In the genomic region with DNA sequence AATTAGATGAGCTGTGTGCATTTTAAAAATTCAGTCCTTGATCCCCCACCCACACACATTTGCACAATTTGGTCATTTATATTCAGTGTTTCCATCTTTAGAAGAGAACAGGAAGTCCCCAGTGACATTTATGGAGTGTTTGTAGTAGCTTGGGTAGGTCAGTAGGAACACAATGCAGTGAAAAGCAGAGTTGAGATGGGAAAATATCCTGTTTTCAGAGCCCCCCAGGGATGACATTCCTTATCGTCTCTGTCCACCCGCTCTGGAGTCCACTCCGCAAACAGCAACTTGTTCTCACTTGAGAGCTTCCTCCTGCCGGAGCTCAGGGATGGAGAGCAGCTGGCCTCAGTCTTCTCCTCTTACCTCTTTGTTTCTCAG, we compare ENCODE assay signal across 8 cellular contexts.
DNase-seq lines count a peak whose midpoint lies in the region; ATAC-seq and TF ChIP-seq lines count a peak whose summit lies in the region.

No MANE protein-coding gene starts in this region.

- no peak overlapping the region for H3K23ac ChIP-seq in mesenchymal stem cell (ENCODE audit: low read length in 2 of 2)

- H3K18ac ChIP-seq in mesenchymal stem cell (ENCODE audit: low read depth in 1 of 2, low read length in 2 of 2) = peak overlapping the region in 1 of 2 experiments; percentile 88

- peak overlapping the region; percentile 36 for H3K4me3 Mint-ChIP-seq in activated naive CD4-positive, alpha-beta T cell treated with anti-CD3 and anti-CD28 coated beads, Interleukin-2, amount 10 ng/mL, durations not matched to agents 7 days and 5 days

- peak overlapping the region; percentile 29 for H2AK5ac ChIP-seq in mesenchymal stem cell (ENCODE audit: low read length, severe bottlenecking)

- no peak overlapping the region for H2BK12ac ChIP-seq in mesenchymal stem cell (ENCODE audit: low read length in 2 of 2)

- intact Hi-C loops in body of pancreas (cut with DNase I) (no loop called here), uterus (cut with DNase I; ENCODE audit: low total_unique reads) (no loop called here)

- H4K8ac ChIP-seq in mesenchymal stem cell (ENCODE audit: low read length) = no peak overlapping the region

- no peaks in the 10 kb centered on the region for H3K9me3 Mint-ChIP-seq in activated naive CD4-positive, alpha-beta T cell treated with anti-CD3 and anti-CD28 coated beads, Interleukin-2, amount 10 ng/mL, durations not matched to agents 7 days and 5 days

- no peak for TF ChIP-seq POLR2A in body of pancreas (IDR thresholded peaks at IDR 0.05)
- no peak for TF ChIP-seq POLR2A in uterus (IDR thresholded peaks at IDR 0.05)

- H2BK5ac ChIP-seq in mesenchymal stem cell (ENCODE audit: low read depth, low read length, poor library complexity, severe bottlenecking) = no peak overlapping the region

- H3K79me1 ChIP-seq in mesenchymal stem cell (replicated peaks; ENCODE audit: low read length, poor library complexity, severe bottlenecking) = peaks cover 10% of the 10 kb centered on the region

- H2AFZ ChIP-seq in mesenchymal stem cell (ENCODE audit: low read depth, low read length) = no peak overlapping the region

- H3K14ac ChIP-seq in mesenchymal stem cell (ENCODE audit: low read length in 2 of 2) = no peak overlapping the region

- no peak for DNase-seq in activated naive CD4-positive, alpha-beta T cell treated with anti-CD3 and anti-CD28 coated beads, Interleukin-2, amount 10 ng/mL, durations not matched to agents 7 days and 5 days
- DNase-seq in activated naive CD4-positive, alpha-beta T cell treated with anti-CD3 and anti-CD28 coated beads, Interleukin-2, amount 50 U/mL, for 16 hours = no peak
- DNase-seq in body of pancreas (no peak), mesenchymal stem cell (peak; percentile 46), uterus (no peak), NCI-H526 treated with DMSO at 0.1 percent for 48 hours (lab: John Stamatoyannopoulos, UW) (no peak), hepatic stellate cell (ENCODE audit: low spot score) (no peak), caudate nucleus (lab: John Stamatoyannopoulos, UW) (no peak)

- peak overlapping the region; percentile 67 for H3K9ac ChIP-seq in mesenchymal stem cell (ENCODE audit: low read length)

- 64 to 86% methylated on average over 4 of the region's 4 CpGs for WGBS in body of pancreas, 2 donors
- WGBS in mesenchymal stem cell = 7% methylated on average over 4 of the region's 4 CpGs

- TF ChIP-seq CTCF in body of pancreas (IDR thresholded peaks at IDR 0.05) (no peak), uterus (IDR thresholded peaks at IDR 0.05) (no peak)

- H3K27me3 ChIP-seq in body of pancreas = no peaks in the 10 kb centered on the region
- no peaks in the 10 kb centered on the region for H3K27me3 ChIP-seq in mesenchymal stem cell (ENCODE audit: control insufficient read depth in 1 of 2, insufficient read depth in 1 of 2, low read length in 2 of 2)
- no peaks in the 10 kb centered on the region for H3K27me3 ChIP-seq in uterus

- H4K91ac ChIP-seq in mesenchymal stem cell (ENCODE audit: low read length) = peak overlapping the region; percentile 43

- H2BK120ac ChIP-seq in mesenchymal stem cell (ENCODE audit: low read depth, low read length) = peak overlapping the region; percentile 39

- H3K27ac ChIP-seq in body of pancreas (peak overlapping the region in 3 of 4 donors; percentile 46 to 68 (median 67)), mesenchymal stem cell (ENCODE audit: low read length, poor library complexity, severe bottlenecking) (peak overlapping the region; percentile 88), uterus (peak overlapping the region; percentile 82 to 93), caudate nucleus (ENCODE audit: low read depth, low read length) (no peak overlapping the region)

- peaks cover 61% of the 10 kb centered on the region for H3K4me1 ChIP-seq in body of pancreas
- H3K4me1 ChIP-seq in mesenchymal stem cell (ENCODE audit: control insufficient read depth, insufficient read depth, low read depth, low read length) = peaks cover 73% of the 10 kb centered on the region
- peaks cover 25 to 59% of the 10 kb centered on the region in 2 donors for H3K4me1 ChIP-seq in uterus

- peaks cover 77% of the 10 kb centered on the region for H3K36me3 Mint-ChIP-seq in activated naive CD4-positive, alpha-beta T cell treated with anti-CD3 and anti-CD28 coated beads, Interleukin-2, amount 10 ng/mL, durations not matched to agents 7 days and 5 days

- no peak overlapping the region for H3K4me2 ChIP-seq in mesenchymal stem cell (ENCODE audit: low read length, poor library complexity, severe bottlenecking)

- peak overlapping the region in 1 of 2 experiments; percentile 42 for H3K4ac ChIP-seq in mesenchymal stem cell (ENCODE audit: low read depth in 1 of 2, low read length in 2 of 2)

- no peaks in the 10 kb centered on the region for H3K27me3 Mint-ChIP-seq in activated naive CD4-positive, alpha-beta T cell treated with anti-CD3 and anti-CD28 coated beads, Interleukin-2, amount 10 ng/mL, durations not matched to agents 7 days and 5 days

- H3K9me3 ChIP-seq in body of pancreas (no peaks in the 10 kb centered on the region), mesenchymal stem cell (ENCODE audit: control insufficient read depth, low read length) (no peaks in the 10 kb centered on the region), uterus (no peaks in the 10 kb centered on the region)

- H3K4me1 Mint-ChIP-seq in activated naive CD4-positive, alpha-beta T cell treated with anti-CD3 and anti-CD28 coated beads, Interleukin-2, amount 10 ng/mL, durations not matched to agents 7 days and 5 days = peaks cover 97% of the 10 kb centered on the region

- H2BK15ac ChIP-seq in mesenchymal stem cell (ENCODE audit: low read depth, poor library complexity, severe bottlenecking) = no peak overlapping the region

- CTCF ChIA-PET in activated naive CD4-positive, alpha-beta T cell treated with anti-CD3 and anti-CD28 coated beads, Interleukin-2, amount 10 ng/mL, durations not matched to agents 7 days and 5 days (lab: Charles Lee) = interaction anchor here (1.0 to 3.1 kb wide), 4 partner anchors 21 to 43 kb away, joined by 3 to 14 read pairs (median 8); no protein-coding TSS in a partner anchor

- H3K36me3 ChIP-seq in body of pancreas (replicated peaks in 1 of 2; ENCODE audit: insufficient read depth in 1 of 2, low read depth in 2 of 2) (no peaks in the 10 kb centered on the region), mesenchymal stem cell (ENCODE audit: control insufficient read depth in 1 of 2, insufficient read depth in 2 of 2, low read depth in 1 of 2, low read length in 2 of 2) (peaks cover 19 to 26% of the 10 kb centered on the region in 2 experiments), uterus (no peaks in the 10 kb centered on the region)

- peak overlapping the region; percentile 85 for H3K27ac Mint-ChIP-seq in activated naive CD4-positive, alpha-beta T cell treated with anti-CD3 and anti-CD28 coated beads, Interleukin-2, amount 10 ng/mL, durations not matched to agents 7 days and 5 days

- ATAC-seq in body of pancreas = no peak

- no peak overlapping the region for H3K4me3 ChIP-seq in body of pancreas
- no peak overlapping the region for H3K4me3 ChIP-seq in mesenchymal stem cell (ENCODE audit: insufficient read depth in 1 of 2, low read depth in 1 of 2, low read length in 2 of 2)
- no peak overlapping the region for H3K4me3 ChIP-seq in uterus
